Comparison of ENCODE assay signal across 28 cellular contexts in the genomic region with DNA sequence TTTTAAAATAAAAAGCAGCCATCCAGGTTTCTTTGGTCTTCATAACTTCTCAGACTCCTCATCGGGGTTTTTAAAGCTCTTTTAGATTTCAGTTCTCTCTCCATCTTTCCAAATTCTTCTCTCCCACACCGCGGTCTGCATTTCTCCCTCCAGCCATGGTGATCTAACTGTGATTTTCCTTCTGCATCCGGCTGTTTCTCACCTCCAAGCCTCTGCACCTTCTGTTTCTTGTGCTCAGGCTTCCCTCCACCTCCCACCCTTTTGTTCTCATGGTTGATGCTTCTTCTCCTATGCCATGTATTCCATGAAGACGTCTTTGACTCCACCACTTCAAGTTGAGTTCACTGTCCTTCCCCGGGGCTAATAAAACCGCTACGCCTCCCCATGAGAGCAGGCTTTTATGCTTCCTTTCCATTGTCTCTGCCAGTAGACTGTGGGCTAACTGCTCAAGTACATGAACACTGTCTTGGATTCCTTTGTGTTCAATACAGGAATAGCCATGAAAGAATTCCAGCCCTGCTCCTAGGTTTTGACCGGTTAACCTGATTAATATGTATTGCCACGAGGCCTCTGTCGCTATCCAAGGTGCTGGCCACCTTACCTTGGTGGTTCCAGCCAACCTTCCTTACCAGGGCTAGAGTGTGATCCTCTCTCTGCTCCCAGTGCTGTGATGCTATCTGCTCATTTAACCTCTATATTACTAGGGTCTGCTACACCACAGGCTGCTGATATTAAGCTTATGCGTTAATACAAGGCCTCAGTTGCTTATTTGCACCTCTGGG.
DNase-seq lines count a peak whose midpoint lies in the region; ATAC-seq, FAIRE-seq and TF ChIP-seq lines count a peak whose summit lies in the region.
"Had no signal": no experiment of that assay in that cellular context is flagged by ENCODE, and none has a peak within 500 bp of the region (broad histone marks: within the 10 kb centered on the region; RNA-seq: fewer than 3 reads in every experiment).

No MANE protein-coding gene starts in this region.

- H3K27me3 ChIP-seq in H1 (replicated peaks in 1 of 4; ENCODE audit: control insufficient read depth in 3 of 4, extremely low read depth in 1 of 4, insufficient read depth in 3 of 4, low read length in 3 of 4), result no peaks in the 10 kb centered on the region
- H3K27me3 ChIP-seq: ascending aorta, transverse colon had no signal

- no peaks in the 10 kb centered on the region for H3K79me1 ChIP-seq in H1 (ENCODE audit: low read depth, low read length)

- ATAC-seq in A549 (no peak), HG03196 (IDR thresholded peaks at IDR 0.05; ENCODE audit: unreplicated experiment) (no peak), GM21576 (IDR thresholded peaks at IDR 0.05; ENCODE audit: unreplicated experiment) (no peak)
- ATAC-seq in activated CD4-positive, CD25-positive, alpha-beta regulatory T cell treated with anti-CD3 and anti-CD28 coated beads, Interleukin-2, amount 50 U/mL, for 24 hours, result no peak
- ATAC-seq: stimulated activated naive CD8-positive, alpha-beta T cell treated with anti-CD3 and anti-CD28 coated beads, Interleukin-15, amount 100 ng/mL, for 72 hours had no signal

- no peak overlapping the region for H3K14ac ChIP-seq in H1 (ENCODE audit: insufficient read length)

- no peak overlapping the region for H3K4ac ChIP-seq in H1 (replicated peaks; ENCODE audit: insufficient read length, low read depth, low read length)

- no peaks in the 10 kb centered on the region for H4K20me1 ChIP-seq in H1 (replicated peaks in 1 of 2; ENCODE audit: control insufficient read depth in 1 of 2, insufficient read depth in 2 of 2, low read length in 2 of 2)

- H3K23me2 ChIP-seq in H1 (ENCODE audit: low read depth, low read length), result no peaks in the 10 kb centered on the region

- no peaks in the 10 kb centered on the region for H3K36me3 Mint-ChIP-seq in mesothelial cell of epicardium
- H3K36me3 Mint-ChIP-seq: activated naive CD4-positive, alpha-beta T cell treated with anti-CD3 and anti-CD28 coated beads, Interleukin-2, amount 50 U/mL, for 24 hours had no signal

- no peak overlapping the region for H4K91ac ChIP-seq in H1 (replicated peaks; ENCODE audit: insufficient read length, low read length)

- no peaks in the 10 kb centered on the region for H3K9me3 Mint-ChIP-seq in mesothelial cell of epicardium
- H3K9me3 Mint-ChIP-seq: activated naive CD4-positive, alpha-beta T cell treated with anti-CD3 and anti-CD28 coated beads, Interleukin-2, amount 50 U/mL, for 24 hours had no signal

- no peak overlapping the region for H3K56ac ChIP-seq in H1 (replicated peaks; ENCODE audit: insufficient read length, low read depth, low read length)

- no peak for DNase-seq in A549 (ENCODE audit: low read depth in 1 of 2, low spot score in 1 of 2)
- peak; percentile 9 to 79 for DNase-seq in H1 (ENCODE audit: low read depth in 1 of 2, low spot score in 2 of 2)
- peak; percentile 24 to 58 for DNase-seq in mesothelial cell of epicardium (ENCODE audit: low spot score in 2 of 2, unreplicated experiment in 2 of 2)
- DNase-seq in OCI-M2 (lab: John Stamatoyannopoulos, UW; ENCODE audit: unreplicated experiment), result no peak
- DNase-seq: activated CD4-positive, alpha-beta T cell treated with anti-CD3 and anti-CD28 coated beads for 1 hour; activated T-cell treated with anti-CD3 and anti-CD28 coated beads, Interleukin-2, amount 50 U/mL, for 48 hours; C1 segment of cervical spinal cord; EL; erythroblast; foreskin fibroblast; Kasumi-1; kidney; NCI-H1048; NCI-H187 treated with DMSO at 0.1 percent for 48 hours; NCI-H226; NCI-H748 treated with DMSO at 0.1 percent for 48 hours; retina; Right ventricle myocardium superior; stimulated activated CD4-positive, alpha-beta T cell treated with anti-CD3 and anti-CD28 coated beads, Interleukin-4, amount 100 ng/mL, for 24 hours; stimulated activated naive CD8-positive, alpha-beta T cell treated with anti-CD3 and anti-CD28 coated beads, Interleukin-15, amount 100 ng/mL, for 72 hours; transverse colon had no signal

- POLR2A ChIA-PET in A549 (lab: Yijun Ruan, JAX), result no interaction called here
- POLR2A ChIA-PET in HEK293 (lab: Yijun Ruan, JAX), result no interaction called here
- POLR2A ChIA-PET in H1 (lab: Charles Lee; ENCODE audit: partially characterized antibody), result no interaction called here

- 0 out of 2 replicates have a peak overlapping the region, but pooled peaks have one; percentile 32 for H2BK15ac ChIP-seq in H1 (ENCODE audit: low read length)

- H2AK5ac ChIP-seq in H1 (ENCODE audit: low read depth, low read length), result no peak overlapping the region

- TF ChIP-seq CTCF in A549 (IDR thresholded peaks at IDR 0.05) (no peak), HEK293 (tag by site-specific recombination; IDR thresholded peaks at IDR 0.05) (no peak), H1 (IDR thresholded peaks at IDR 0.05; ENCODE audit: control extremely low read depth in 1 of 3, insufficient read depth in 1 of 3, low read depth in 1 of 3, low read length in 3 of 3) (no peak), mesothelial cell of epicardium (IDR thresholded peaks at IDR 0.05; ENCODE audit: unreplicated experiment) (no peak)

- no peak overlapping the region for H3K27ac Mint-ChIP-seq in mesothelial cell of epicardium
- H3K27ac Mint-ChIP-seq: activated naive CD4-positive, alpha-beta T cell treated with anti-CD3 and anti-CD28 coated beads, Interleukin-2, amount 50 U/mL, for 24 hours; stimulated activated naive CD8-positive, alpha-beta T cell treated with anti-CD3 and anti-CD28 coated beads, Interleukin-15, amount 100 ng/mL, for 72 hours had no signal

- peaks cover 5% of the 10 kb centered on the region for H3K4me1 Mint-ChIP-seq in mesothelial cell of epicardium
- H3K4me1 Mint-ChIP-seq: activated naive CD4-positive, alpha-beta T cell treated with anti-CD3 and anti-CD28 coated beads, Interleukin-2, amount 50 U/mL, for 24 hours; central memory CD8-positive, alpha-beta T cell; stimulated activated naive CD8-positive, alpha-beta T cell treated with anti-CD3 and anti-CD28 coated beads, Interleukin-15, amount 100 ng/mL, for 72 hours had no signal

- 13% methylated on average over 12 of the region's 12 CpGs for WGBS in A549 (ENCODE audit: missing lambda C conversion rate)
- 84% methylated on average over 12 of the region's 12 CpGs; no CpG with 5 or more reads in 1 of the 2 experiments for WGBS in H1 (ENCODE audit: extremely low coverage in 1 of 2, insufficient coverage in 1 of 2, insufficient read length in 1 of 2, insufficient replicate concordance in 2 of 2, low coverage in 1 of 2, low lambda C conversion rate in 2 of 2, missing lambda C conversion rate in 1 of 2), 2 experiments

- H3K18ac ChIP-seq in H1 (ENCODE audit: extremely low read depth, low read length), result no peak overlapping the region

- H2AFZ ChIP-seq in H1 (ENCODE audit: low read length), result no peak overlapping the region

- H3K4me3 Mint-ChIP-seq in mesothelial cell of epicardium, result no peak overlapping the region
- H3K4me3 Mint-ChIP-seq: activated naive CD4-positive, alpha-beta T cell treated with anti-CD3 and anti-CD28 coated beads, Interleukin-2, amount 50 U/mL, for 24 hours; central memory CD8-positive, alpha-beta T cell; stimulated activated naive CD8-positive, alpha-beta T cell treated with anti-CD3 and anti-CD28 coated beads, Interleukin-15, amount 100 ng/mL, for 72 hours had no signal

- H4K8ac ChIP-seq in H1 (ENCODE audit: extremely low read depth, insufficient read depth, low read length), result no peak overlapping the region

- no peaks in the 10 kb centered on the region for H3K36me3 ChIP-seq in HEK293 (ENCODE audit: control insufficient read depth in 2 of 2, insufficient read depth in 1 of 2, low read length in 2 of 2)
- H3K36me3 ChIP-seq in H1 (ENCODE audit: control insufficient read depth in 2 of 4, insufficient read depth in 4 of 4, low read length in 3 of 4), result no peaks in the 10 kb centered on the region
- H3K36me3 ChIP-seq: ascending aorta, transverse colon had no signal

- H2BK120ac ChIP-seq in H1 (replicated peaks; ENCODE audit: low read depth, low read length), result no peak overlapping the region

- H2BK12ac ChIP-seq in H1 (ENCODE audit: low read depth, low read length), result no peak overlapping the region

- H3K9me3 ChIP-seq in A549 (no peaks in the 10 kb centered on the region), HEK293 (ENCODE audit: control insufficient read depth, insufficient read depth, low read depth, low read length) (no peaks in the 10 kb centered on the region), H1 (ENCODE audit: insufficient read depth in 2 of 2, low read depth in 1 of 2, low read length in 1 of 2) (no peaks in the 10 kb centered on the region)
- H3K9me3 ChIP-seq: ascending aorta, transverse colon had no signal

- no peak overlapping the region for H4K5ac ChIP-seq in H1 (ENCODE audit: insufficient read length, low read depth, low read length)

- H3K4me2 ChIP-seq in A549, result no peak overlapping the region
- H3K4me2 ChIP-seq in H1 (ENCODE audit: insufficient read depth in 1 of 2, low read depth in 2 of 2, low read length in 2 of 2), result no peak overlapping the region

- no peak overlapping the region for H2BK20ac ChIP-seq in H1 (ENCODE audit: low read length)

- H3K27ac ChIP-seq in A549 (no peak overlapping the region), HEK293 (ENCODE audit: extremely low read depth, low read depth, low read length) (no peak overlapping the region), H1 (ENCODE audit: low read depth, low read length) (no peak overlapping the region)
- H3K27ac ChIP-seq: ascending aorta, transverse colon had no signal

- no peaks in the 10 kb centered on the region for H3K4me1 ChIP-seq in A549
- no peaks in the 10 kb centered on the region for H3K4me1 ChIP-seq in HEK293 (ENCODE audit: control insufficient read depth, insufficient read depth, low read length)
- H3K4me1 ChIP-seq in H1 (replicated peaks in 1 of 4; ENCODE audit: control insufficient read depth in 3 of 4, insufficient read depth in 4 of 4, low read length in 3 of 4), result 0 out of 7 replicates have a peak, but pooled peaks cover 0 to 2% (median under 1%) of the 10 kb centered on the region in 4 experiments
- H3K4me1 ChIP-seq: ascending aorta, transverse colon had no signal

- no peak for TF ChIP-seq POLR2A in A549 (IDR thresholded peaks at IDR 0.05; ENCODE audit: low read length)
- no peak for TF ChIP-seq POLR2A in H1 (IDR thresholded peaks at IDR 0.05; ENCODE audit: control extremely low read depth in 1 of 2, low read depth in 2 of 2, low read length in 2 of 2)

- H3K27me3 Mint-ChIP-seq in mesothelial cell of epicardium (ENCODE audit: low read depth), result peaks cover 8% of the 10 kb centered on the region

- no peak overlapping the region for H3K9ac ChIP-seq in H1 (replicated peaks in 1 of 4; ENCODE audit: extremely low read depth in 1 of 4, low read depth in 3 of 4, low read length in 3 of 4)

- no peak overlapping the region for H3K23ac ChIP-seq in H1 (ENCODE audit: insufficient read length)

- TF ChIP-seq RAD21 in A549 (conservative IDR thresholded peaks at IDR 0.05 in 1 of 2, IDR thresholded peaks at IDR 0.05 in 1 of 2) (no peak), H1 (IDR thresholded peaks at IDR 0.05 in 1 of 2, conservative IDR thresholded peaks at IDR 0.05 in 1 of 2; ENCODE audit: low read depth in 2 of 2, low read length in 2 of 2) (no peak)

- H3K4me3 ChIP-seq in A549 (no peak overlapping the region), HEK293 (ENCODE audit: low read depth, low read length) (no peak overlapping the region), H1 (ENCODE audit: extremely low read depth in 1 of 4, insufficient read depth in 2 of 4, low read depth in 3 of 4, low read length in 4 of 4) (no peak overlapping the region)
- H3K4me3 ChIP-seq: ascending aorta, transverse colon had no signal

- H3K79me2 ChIP-seq in H1 (ENCODE audit: control insufficient read depth in 1 of 2, insufficient read depth in 2 of 2, low read length in 2 of 2), result no peaks in the 10 kb centered on the region

- CTCF ChIA-PET in A549 (lab: Yijun Ruan, JAX), result no interaction called here
- CTCF ChIA-PET in HEK293 (lab: Yijun Ruan, JAX), result no interaction called here
- CTCF ChIA-PET in H1 (lab: Charles Lee; ENCODE audit: partially characterized antibody), result no interaction called here

- H2BK5ac ChIP-seq in H1 (ENCODE audit: low read depth, low read length), result no peak overlapping the region

- FAIRE-seq in A549 (lab: Jason Lieb, UNC) (no peak), H1 (lab: Jason Lieb, UNC) (peak; percentile 68)
- FAIRE-seq: kidney had no signal

- TF ChIP-seq EP300 in A549 (IDR thresholded peaks at IDR 0.05), result no peak
- TF ChIP-seq EP300 in H1 (IDR thresholded peaks at IDR 0.05; ENCODE audit: borderline replicate concordance in 1 of 2, low read depth in 2 of 2, low read length in 2 of 2), result no peak

Comparison
In these comparisons a context has a peak if more than half of its experiments do, and no peak if none do; other contexts are left out.
1. DNase-seq: peak in H1 (2 of 2) and mesothelial cell of epicardium (2 of 2); none in A549 (0 of 2) and OCI-M2 (single experiment).